8 cellular contexts compared by ENCODE assay signal in the genomic region with DNA sequence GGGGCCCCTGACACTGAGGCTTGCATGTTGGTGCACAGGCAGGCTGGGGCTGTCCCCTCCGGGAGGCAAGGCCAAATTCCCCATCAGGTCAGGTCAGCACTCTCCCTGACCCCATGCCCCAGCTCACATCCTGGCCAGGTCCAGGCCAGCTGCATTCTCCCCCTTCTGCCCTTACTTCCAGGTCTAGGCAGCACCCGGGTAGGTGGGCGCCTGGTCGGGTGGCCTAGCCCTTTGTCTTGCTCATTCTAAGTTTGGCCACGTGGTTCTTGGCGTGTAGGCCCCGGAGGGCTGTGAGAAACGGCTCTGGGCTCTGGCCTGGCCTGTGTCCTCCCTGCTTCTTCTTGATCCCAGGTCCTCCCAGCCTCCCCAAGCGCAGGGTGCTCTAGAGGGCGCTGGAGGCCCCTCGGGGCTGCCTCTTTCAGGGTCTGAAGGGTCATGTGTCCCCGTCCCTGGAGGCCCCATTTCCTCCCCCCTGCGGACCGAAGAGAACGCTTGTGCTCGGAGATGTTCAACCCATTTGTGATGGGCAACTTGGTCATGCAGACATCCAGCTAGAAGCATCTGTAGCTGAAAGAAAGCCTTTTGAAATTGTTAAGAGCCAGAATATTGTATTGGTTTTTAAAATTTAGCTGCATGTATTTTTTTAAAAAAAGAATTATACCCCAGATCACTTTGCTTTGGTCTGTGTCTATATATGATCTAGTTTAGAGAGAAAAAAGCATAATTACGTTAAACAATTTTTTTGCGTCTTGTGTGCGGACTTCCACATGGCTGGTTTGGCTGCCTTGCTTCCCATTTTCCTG. TPM values are rescaled to one million over a fixed set of nuclear protein-coding genes. Genes with fewer than 3 reads are reported as not detected.
DNase-seq lines count a peak whose midpoint lies in the region; ATAC-seq lines count a peak whose summit lies in the region.

No MANE protein-coding gene starts in this region.

- H3K27me3 Mint-ChIP-seq in activated naive CD8-positive, alpha-beta T cell = peaks cover 20% of the 10 kb centered on the region
- peaks cover 84% of the 10 kb centered on the region for H3K27me3 Mint-ChIP-seq in activated naive CD8-positive, alpha-beta T cell treated with anti-CD3 and anti-CD28 coated beads for 36 hours
- H3K27me3 Mint-ChIP-seq in stimulated activated memory B cell treated with anti-CD40 and anti-IgM and Interleukin-4, amounts not matched to agents 10 μg/mL and 1 μg/mL and 100 μg/mL, for 72 hours = peaks cover 90% of the 10 kb centered on the region

- H3K27ac Mint-ChIP-seq in activated naive CD8-positive, alpha-beta T cell = no peak overlapping the region
- no peak overlapping the region for H3K27ac Mint-ChIP-seq in activated naive CD8-positive, alpha-beta T cell treated with anti-CD3 and anti-CD28 coated beads for 36 hours
- H3K27ac Mint-ChIP-seq in stimulated activated memory B cell treated with anti-CD40 and anti-IgM and Interleukin-4, amounts not matched to agents 10 μg/mL and 1 μg/mL and 100 μg/mL, for 72 hours = no peak overlapping the region

- H3K9me3 Mint-ChIP-seq in activated naive CD8-positive, alpha-beta T cell (ENCODE audit: low read depth) = no peaks in the 10 kb centered on the region
- no peaks in the 10 kb centered on the region for H3K9me3 Mint-ChIP-seq in activated naive CD8-positive, alpha-beta T cell treated with anti-CD3 and anti-CD28 coated beads for 36 hours
- H3K9me3 Mint-ChIP-seq in stimulated activated memory B cell treated with anti-CD40 and anti-IgM and Interleukin-4, amounts not matched to agents 10 μg/mL and 1 μg/mL and 100 μg/mL, for 72 hours = no peaks in the 10 kb centered on the region

- DNase-seq in activated naive CD8-positive, alpha-beta T cell treated with anti-CD3 and anti-CD28 coated beads for 36 hours = no peak
- peak; percentile 80 for DNase-seq in UCSD-AML1 (lab: John Stamatoyannopoulos, UW; ENCODE audit: unreplicated experiment)
- DNase-seq in hepatic stellate cell (ENCODE audit: low spot score) = peak; percentile 73
- no peak for DNase-seq in left colon
- no peak for DNase-seq in GM19240 (ENCODE audit: insufficient read length, low spot score)

- no peaks in the 10 kb centered on the region for H3K36me3 Mint-ChIP-seq in activated naive CD8-positive, alpha-beta T cell
- no peaks in the 10 kb centered on the region for H3K36me3 Mint-ChIP-seq in activated naive CD8-positive, alpha-beta T cell treated with anti-CD3 and anti-CD28 coated beads for 36 hours
- H3K36me3 Mint-ChIP-seq in stimulated activated memory B cell treated with anti-CD40 and anti-IgM and Interleukin-4, amounts not matched to agents 10 μg/mL and 1 μg/mL and 100 μg/mL, for 72 hours = no peaks in the 10 kb centered on the region

- peak overlapping the region; percentile 31 for H3K4me3 Mint-ChIP-seq in activated naive CD8-positive, alpha-beta T cell
- no peak overlapping the region for H3K4me3 Mint-ChIP-seq in activated naive CD8-positive, alpha-beta T cell treated with anti-CD3 and anti-CD28 coated beads for 36 hours
- H3K4me3 Mint-ChIP-seq in stimulated activated memory B cell treated with anti-CD40 and anti-IgM and Interleukin-4, amounts not matched to agents 10 μg/mL and 1 μg/mL and 100 μg/mL, for 72 hours = peak overlapping the region; percentile 5

- peaks cover 10% of the 10 kb centered on the region for H3K4me1 Mint-ChIP-seq in activated naive CD8-positive, alpha-beta T cell (ENCODE audit: low read depth)
- peaks cover 13% of the 10 kb centered on the region for H3K4me1 Mint-ChIP-seq in activated naive CD8-positive, alpha-beta T cell treated with anti-CD3 and anti-CD28 coated beads for 36 hours
- H3K4me1 Mint-ChIP-seq in stimulated activated memory B cell treated with anti-CD40 and anti-IgM and Interleukin-4, amounts not matched to agents 10 μg/mL and 1 μg/mL and 100 μg/mL, for 72 hours = peaks cover 24% of the 10 kb centered on the region

- ATAC-seq in stimulated activated memory B cell treated with anti-CD40 and anti-IgM and Interleukin-4, amounts not matched to agents 10 μg/mL and 1 μg/mL and 100 μg/mL, for 72 hours = peak; percentile 10
- ATAC-seq in left colon (no peak), GM21737 (IDR thresholded peaks at IDR 0.05; ENCODE audit: unreplicated experiment) (no peak)

- intact Hi-C loops in left colon (cut with DNase I, micrococcal nuclease) = no loop called here

RNA-seq across cellular contexts. Expression of gene BAHCC1, which starts 6.7 kb away (rescaled TPM):
- total RNA-seq in activated naive CD8-positive, alpha-beta T cell treated with anti-CD3 and anti-CD28 coated beads for 36 hours = under 1 TPM; 0.08 to 0.25 TPM
- 10 to 100 TPM; 12.2 to 14.2 TPM for total RNA-seq in left colon

Comparison
In these comparisons a context has a peak if more than half of its experiments do, and no peak if none do; other contexts are left out.
1. DNase-seq: peak in UCSD-AML1 (single experiment) and hepatic stellate cell (single experiment); none in activated naive CD8-positive, alpha-beta T cell treated with anti-CD3 and anti-CD28 coated beads for 36 hours (single experiment), left colon (0 of 2) and GM19240 (single experiment).
2. RNA of gene BAHCC1, which starts 6.7 kb away (total RNA-seq): 12.2 to 14.2 TPM in left colon; 0.08 to 0.25 TPM in activated naive CD8-positive, alpha-beta T cell treated with anti-CD3 and anti-CD28 coated beads for 36 hours; every median in the first group is over 10 times any median in the second.